Comparison of ENCODE assay signal across 8 cellular contexts in genomic region chr9:83219154-83219923, GRCh38.
A peak's percentile ranks its signal among the peaks of the same experiment; 100 is the strongest.
DNase-seq lines count a peak whose midpoint lies in the region; ATAC-seq, FAIRE-seq and TF ChIP-seq lines count a peak whose summit lies in the region.

No MANE protein-coding gene starts in this region.

- CTCF ChIA-PET in activated CD8-positive, alpha-beta T cell treated with anti-CD3 and anti-CD28 coated beads for 36 hours (lab: Charles Lee) = interaction anchor here (0.6 to 1.1 kb wide), 2 partner anchors 11 to 115 kb away, joined by 3 to 4 read pairs; no protein-coding TSS in a partner anchor
- CTCF ChIA-PET in naive thymus-derived CD4-positive, alpha-beta T cell (lab: Charles Lee) = no interaction called here

- no peaks in the 10 kb centered on the region for H3K9me3 Mint-ChIP-seq in activated CD8-positive, alpha-beta T cell treated with anti-CD3 and anti-CD28 coated beads for 36 hours
- peaks cover 2 to 26% (median 10%) of the 10 kb centered on the region in 11 donors for H3K9me3 Mint-ChIP-seq in naive thymus-derived CD4-positive, alpha-beta T cell

- POLR2A ChIA-PET in activated CD8-positive, alpha-beta T cell treated with anti-CD3 and anti-CD28 coated beads for 36 hours (lab: Charles Lee) = no interaction called here
- POLR2A ChIA-PET in naive thymus-derived CD4-positive, alpha-beta T cell (lab: Charles Lee) = no interaction called here

- peaks cover 44% of the 10 kb centered on the region for H3K27me3 Mint-ChIP-seq in activated CD8-positive, alpha-beta T cell treated with anti-CD3 and anti-CD28 coated beads for 36 hours
- H3K27me3 Mint-ChIP-seq in naive thymus-derived CD4-positive, alpha-beta T cell = peaks cover 34 to 58% (median 37%) of the 10 kb centered on the region in 5 donors

- H3K4me3 ChIP-seq in H7 (ENCODE audit: insufficient read depth, low read depth, low read length) (peak overlapping the region; percentile 46), uterus (peak overlapping the region; percentile 40 to 45)
- no peak overlapping the region for H3K4me3 ChIP-seq in naive thymus-derived CD4-positive, alpha-beta T cell (ENCODE audit: low read length)

- H3K4me1 ChIP-seq in naive thymus-derived CD4-positive, alpha-beta T cell (ENCODE audit: control insufficient read depth in 2 of 2, insufficient read depth in 2 of 2, low read length in 2 of 2) = no peaks in the 10 kb centered on the region
- no peaks in the 10 kb centered on the region for H3K4me1 ChIP-seq in uterus

- no peak for TF ChIP-seq CTCF in activated CD8-positive, alpha-beta T cell treated with anti-CD3 and anti-CD28 coated beads for 36 hours (IDR thresholded peaks at IDR 0.05)
- TF ChIP-seq CTCF in uterus (IDR thresholded peaks at IDR 0.05) = peak in 3 of 4 experiments; percentile 15 to 46 (median 28)

- H3K36me3 ChIP-seq in H7 (replicated peaks; ENCODE audit: control insufficient read depth, insufficient read depth, low read length) (no peaks in the 10 kb centered on the region), uterus (no peaks in the 10 kb centered on the region)
- no peaks in the 10 kb centered on the region for H3K36me3 ChIP-seq in naive thymus-derived CD4-positive, alpha-beta T cell (ENCODE audit: control insufficient read depth in 2 of 3, insufficient read depth in 3 of 3, low read length in 3 of 3)

- DNase-seq in DMS79 (lab: John Stamatoyannopoulos, UW) (peak; percentile 51), H7 (peak; percentile 66), NCI-H187 treated with DMSO at 0.1 percent for 48 hours (lab: John Stamatoyannopoulos, UW) (peak; percentile 38), frontal cortex (ENCODE audit: low spot score in 2 of 2) (peak; percentile 46 to 84), uterus (peak; percentile 67 to 75)
- peak; percentile 38 for DNase-seq in activated CD8-positive, alpha-beta T cell treated with anti-CD3 and anti-CD28 coated beads for 36 hours
- DNase-seq in naive thymus-derived CD4-positive, alpha-beta T cell = peak in 2 of 9 donors; percentile 10 to 36
- no peak for DNase-seq in central memory CD4-positive, alpha-beta T cell

- no peak for FAIRE-seq in frontal cortex (lab: Jason Lieb, UNC)

- H3K27ac Mint-ChIP-seq in activated CD8-positive, alpha-beta T cell treated with anti-CD3 and anti-CD28 coated beads for 36 hours = no peak overlapping the region
- H3K27ac Mint-ChIP-seq in naive thymus-derived CD4-positive, alpha-beta T cell = no peak overlapping the region

- H3K4me1 Mint-ChIP-seq in activated CD8-positive, alpha-beta T cell treated with anti-CD3 and anti-CD28 coated beads for 36 hours (ENCODE audit: low read depth) = no peaks in the 10 kb centered on the region
- H3K4me1 Mint-ChIP-seq in naive thymus-derived CD4-positive, alpha-beta T cell = peaks cover 0 to 12% (median 5%) of the 10 kb centered on the region in 7 donors

- ATAC-seq in activated CD8-positive, alpha-beta T cell treated with anti-CD3 and anti-CD28 coated beads for 36 hours = peak; percentile 30
- ATAC-seq in naive thymus-derived CD4-positive, alpha-beta T cell = peak; percentile 71

- intact Hi-C loops in activated CD8-positive, alpha-beta T cell treated with anti-CD3 and anti-CD28 coated beads for 36 hours (cut with micrococcal nuclease) = no loop called here
- intact Hi-C loops in naive thymus-derived CD4-positive, alpha-beta T cell (cut with micrococcal nuclease) = no loop called here
- intact Hi-C loops in uterus (cut with DNase I; ENCODE audit: low total_unique reads) = no loop called here

- H3K4me3 Mint-ChIP-seq in activated CD8-positive, alpha-beta T cell treated with anti-CD3 and anti-CD28 coated beads for 36 hours = peak overlapping the region; percentile 64
- peak overlapping the region in 9 of 10 donors; percentile 41 to 86 (median 72) for H3K4me3 Mint-ChIP-seq in naive thymus-derived CD4-positive, alpha-beta T cell

- H3K9me3 ChIP-seq in naive thymus-derived CD4-positive, alpha-beta T cell (ENCODE audit: control insufficient read depth in 2 of 3, low read length in 3 of 3) = no peaks in the 10 kb centered on the region
- no peaks in the 10 kb centered on the region for H3K9me3 ChIP-seq in uterus

- H3K27ac ChIP-seq in naive thymus-derived CD4-positive, alpha-beta T cell (ENCODE audit: low read depth, low read length) = no peak overlapping the region
- H3K27ac ChIP-seq in uterus = peak overlapping the region; percentile 61 to 68

- H3K36me3 Mint-ChIP-seq in activated CD8-positive, alpha-beta T cell treated with anti-CD3 and anti-CD28 coated beads for 36 hours (ENCODE audit: low read depth) = no peaks in the 10 kb centered on the region
- H3K36me3 Mint-ChIP-seq in naive thymus-derived CD4-positive, alpha-beta T cell = peaks cover 0 to 4% (median 0%) of the 10 kb centered on the region in 5 donors

- TF ChIP-seq POLR2A in uterus (IDR thresholded peaks at IDR 0.05) = peak in 1 of 2 donors; percentile 16

- H3K27me3 ChIP-seq in H7 (ENCODE audit: control insufficient read depth, insufficient read depth, low read length) = peaks cover 7% of the 10 kb centered on the region
- no peaks in the 10 kb centered on the region for H3K27me3 ChIP-seq in naive thymus-derived CD4-positive, alpha-beta T cell (ENCODE audit: control insufficient read depth in 2 of 2, insufficient read depth in 2 of 2, low read length in 2 of 2)
- no peaks in the 10 kb centered on the region for H3K27me3 ChIP-seq in uterus
